Comparison of ENCODE assay signal across 2 cellular contexts in genomic region chr13:51639171-51639570, GRCh38.
TF ChIP-seq lines count a peak whose summit lies in the region.

No MANE protein-coding gene starts in this region.

TF ChIP-seq in SK-N-SH, 30 proteins besides CTCF, POLR2A, EP300 and RAD21 (continued from another document):
- TF ChIP-seq SIN3A (IDR thresholded peaks at IDR 0.05; ENCODE audit: borderline replicate concordance, low read depth, low read length) = no peak
- no peak for TF ChIP-seq USF1 (IDR thresholded peaks at IDR 0.05; ENCODE audit: borderline replicate concordance, low read depth)
- TF ChIP-seq RXRA (IDR thresholded peaks at IDR 0.05; ENCODE audit: borderline replicate concordance, low read depth) = no peak
- TF ChIP-seq GATA2 (CRISPR knock-in tag; IDR thresholded peaks at IDR 0.05) = no peak
- TF ChIP-seq FOSL2 (IDR thresholded peaks at IDR 0.05; ENCODE audit: borderline replicate concordance, low read depth) = no peak
- no peak for TF ChIP-seq EZH2phosphoT487 (IDR thresholded peaks at IDR 0.05; ENCODE audit: borderline replicate concordance, low read depth)
- TF ChIP-seq MXI1 (IDR thresholded peaks at IDR 0.05; ENCODE audit: low read depth, low read length) = no peak
- TF ChIP-seq USF2 (IDR thresholded peaks at IDR 0.05; ENCODE audit: borderline replicate concordance, low read depth, low read length) = no peak
- TF ChIP-seq ELF1 (IDR thresholded peaks at IDR 0.05) = no peak
- TF ChIP-seq FOXJ3 (CRISPR knock-in tag; IDR thresholded peaks at IDR 0.05) = no peak
- no peak for TF ChIP-seq TEAD4 (IDR thresholded peaks at IDR 0.05; ENCODE audit: borderline replicate concordance, insufficient read depth)
- no peak for TF ChIP-seq MEF2A (IDR thresholded peaks at IDR 0.05; ENCODE audit: borderline replicate concordance, low read depth)
- no peak for TF ChIP-seq PBX3 (IDR thresholded peaks at IDR 0.05)
- TF ChIP-seq FOXM1 (IDR thresholded peaks at IDR 0.05; ENCODE audit: low read depth) = no peak
TF ChIP-seq in SK-N-SH: peak in this region for 0.

TF ChIP-seq in SK-N-SH treated with all-trans-retinoic acid at 6 μM for 48 hours, 23 proteins besides CTCF, POLR2A, EP300 and RAD21 (continued from another document):
- no peak for TF ChIP-seq GLIS3 (CRISPR knock-in tag; IDR thresholded peaks at IDR 0.05)
- no peak for TF ChIP-seq TSHZ2 (CRISPR knock-in tag; IDR thresholded peaks at IDR 0.05)
- no peak for TF ChIP-seq ZNF565 (CRISPR knock-in tag; conservative IDR thresholded peaks at IDR 0.05; ENCODE audit: low read depth)
- no peak for TF ChIP-seq RARB (CRISPR knock-in tag; IDR thresholded peaks at IDR 0.05)
- TF ChIP-seq CREB5 (CRISPR knock-in tag; IDR thresholded peaks at IDR 0.05; ENCODE audit: low read depth) = no peak
- TF ChIP-seq TOX (CRISPR knock-in tag; IDR thresholded peaks at IDR 0.05; ENCODE audit: borderline replicate concordance) = no peak
- TF ChIP-seq POU6F1 (CRISPR knock-in tag; IDR thresholded peaks at IDR 0.05; ENCODE audit: borderline replicate concordance, low read depth) = no peak
TF ChIP-seq in SK-N-SH treated with all-trans-retinoic acid at 6 μM for 48 hours: peak in this region for 0.
